Comparison of ENCODE assay signal across 8 cellular contexts in genomic region chr17:4903051-4903818, GRCh38. TPM values are rescaled to one million over a fixed set of nuclear protein-coding genes. Genes with fewer than 3 reads are reported as not detected.
DNase-seq lines count a peak whose midpoint lies in the region; ATAC-seq and TF ChIP-seq lines count a peak whose summit lies in the region.

CHRNE (minus strand) TSS chr17:4903098; CDS start chr17:4903063, 35 bp downstream.

- H3K4me1 ChIP-seq in GM23248 (ENCODE audit: insufficient read depth) (0 out of 2 replicates have a peak, but pooled peaks cover 5% of the 10 kb centered on the region), liver (ENCODE audit: control insufficient read depth in 4 of 4, insufficient read depth in 4 of 4, low read length in 3 of 4) (peaks cover 7 to 29% (median 19%) of the 10 kb centered on the region in 4 donors)

- TF ChIP-seq CTCF in AG09319 (IDR thresholded peaks at IDR 0.05; ENCODE audit: low read depth, low read length) (peak; percentile 78), choroid plexus epithelial cell (conservative IDR thresholded peaks at IDR 0.05; ENCODE audit: low read depth, low read length) (peak; percentile 81), liver (IDR thresholded peaks at IDR 0.05; ENCODE audit: low read depth, low read length, missing input control) (peak; percentile 72)

- no peaks in the 10 kb centered on the region for H3K79me2 ChIP-seq in GM23248 (ENCODE audit: insufficient read depth)

- H3K9me3 ChIP-seq in GM23248 (ENCODE audit: low read depth) = no peaks in the 10 kb centered on the region
- H3K9me3 ChIP-seq in liver (ENCODE audit: control insufficient read depth in 4 of 4, low read length in 3 of 4) = no peaks in the 10 kb centered on the region

- H3K27me3 ChIP-seq in GM23248 (replicated peaks; ENCODE audit: insufficient read depth) (no peaks in the 10 kb centered on the region), liver (ENCODE audit: control insufficient read depth in 4 of 4, insufficient read depth in 4 of 4, low read length in 3 of 4) (no peaks in the 10 kb centered on the region)

- ATAC-seq in HG03135 (IDR thresholded peaks at IDR 0.05; ENCODE audit: unreplicated experiment) = no peak

- no peaks in the 10 kb centered on the region for H3K9me2 ChIP-seq in GM23248 (ENCODE audit: insufficient read depth)

- no peak within 1 kb of the TSS for H3K27ac ChIP-seq in GM23248
- H3K27ac ChIP-seq in liver (ENCODE audit: low read depth in 1 of 2, low read length in 2 of 2) = peak within 1 kb of the TSS; percentile 36 to 45

- 6 to 12% methylated on average over 10 of the region's 10 CpGs for WGBS in GM23248 (ENCODE audit: low coverage in 1 of 2, low lambda C conversion rate in 2 of 2, missing lambda C conversion rate in 2 of 2), 2 experiments
- 21% methylated on average over 10 of the region's 10 CpGs for WGBS in liver

- H4K20me1 ChIP-seq in GM23248 (ENCODE audit: insufficient read depth) = no peaks in the 10 kb centered on the region

- H3K36me3 ChIP-seq in GM23248 (ENCODE audit: low read depth) = no peaks in the 10 kb centered on the region
- no peaks in the 10 kb centered on the region for H3K36me3 ChIP-seq in liver (ENCODE audit: control insufficient read depth in 4 of 4, insufficient read depth in 3 of 4, low read depth in 1 of 4, low read length in 3 of 4)

- peak; percentile 66 to 80 for TF ChIP-seq RAD21 in liver (IDR thresholded peaks at IDR 0.05)

- H3K9ac ChIP-seq in GM23248 = no peak within 1 kb of the TSS
- peak within 1 kb of the TSS in 1 of 2 donors; percentile 16 for H3K9ac ChIP-seq in liver (ENCODE audit: low read depth in 1 of 2, low read length in 2 of 2)

- no peak within 1 kb of the TSS for H2AFZ ChIP-seq in GM23248

- in situ Hi-C loops in GM23248 (cut with MboI) = no loop called here

- DNase-seq in AG09319 (ENCODE audit: extremely low read depth, low read depth) = peak; percentile 52
- DNase-seq in GM23248 = peak; percentile 71
- DNase-seq in NCI-H460 (ENCODE audit: extremely low read depth, low read depth) = peak; percentile 71
- DNase-seq in activated CD4-positive, alpha-beta T cell treated with anti-CD3 and anti-CD28 coated beads for 48 hours = peak; percentile 88
- DNase-seq in choroid plexus epithelial cell (ENCODE audit: low read depth) = peak; percentile 90
- DNase-seq in stimulated activated CD4-positive, alpha-beta T cell treated with anti-CD3 and anti-CD28 coated beads, Interleukin-4, amount 100 ng/mL, for 48 hours (ENCODE audit: low read depth in 2 of 2) = peak; percentile 69 to 73

- H3F3A ChIP-seq in GM23248 (ENCODE audit: insufficient read depth) = peaks cover 20% of the 10 kb centered on the region; the same call in 1 of the 2 replicates

- H3K4me2 ChIP-seq in GM23248 (ENCODE audit: unreplicated experiment) = no peak within 1 kb of the TSS

- H3K4me3 ChIP-seq in GM23248 = no peak within 1 kb of the TSS
- no peak within 1 kb of the TSS for H3K4me3 ChIP-seq in choroid plexus epithelial cell (ENCODE audit: low read depth, low read length)
- H3K4me3 ChIP-seq in liver (ENCODE audit: low read depth in 1 of 3, low read length in 3 of 3) = no peak within 1 kb of the TSS

TF ChIP-seq in liver, 16 proteins besides CTCF, POLR2A, EP300 and RAD21:
- TF ChIP-seq EGR1 (IDR thresholded peaks at IDR 0.05; ENCODE audit: low read depth in 2 of 2) = no peak
- TF ChIP-seq RXRA (IDR thresholded peaks at IDR 0.05) = no peak
- TF ChIP-seq FOXA2 (IDR thresholded peaks at IDR 0.05) = no peak
- no peak for TF ChIP-seq GABPA (IDR thresholded peaks at IDR 0.05 in 1 of 2, conservative IDR thresholded peaks at IDR 0.05 in 1 of 2)
- no peak for TF ChIP-seq HNF4G (IDR thresholded peaks at IDR 0.05)
- TF ChIP-seq MAX (IDR thresholded peaks at IDR 0.05) = no peak
- no peak for TF ChIP-seq TAF1 (conservative IDR thresholded peaks at IDR 0.05)
- no peak for TF ChIP-seq REST (IDR thresholded peaks at IDR 0.05)
- TF ChIP-seq SP1 (IDR thresholded peaks at IDR 0.05) = no peak
- TF ChIP-seq HNF4A (conservative IDR thresholded peaks at IDR 0.05) = no peak
- TF ChIP-seq ZBTB33 (IDR thresholded peaks at IDR 0.05) = no peak
TF ChIP-seq in liver: peak in this region for 0.

RNA-seq across cellular contexts. Expression of gene CHRNE, which starts in this region (rescaled TPM):
- total RNA-seq in GM23248 (2014; rRNA removed; shearing (Covaris generic)) = 0.13 and 0.86 TPM in 2 replicates
- polyA plus RNA-seq in GM23248 (2016; fragmentation: Nextera tagmentation; extraction: Ambion mirVana) = 0.63 and 0.84 TPM in 2 replicates
- not detected in 2 replicates for total RNA-seq in NCI-H460 (2014; rRNA removed; shearing (Covaris generic))
- not detected in 2 replicates for polyA plus RNA-seq in NCI-H460 (2014; cell fraction: nucleus; rRNA removed)
- total RNA-seq in liver = under 1 TPM; 0.19 to 0.84 TPM
- polyA plus RNA-seq in liver = 1 to 10 TPM in 1 of 2 donors, under 1 TPM in 1; 0.47 to 3.1 TPM

Comparison
In these comparisons a context has a peak if more than half of its experiments do, and no peak if none do; other contexts are left out.
1. Peak in DNase-seq in GM23248; RNA of the gene not detected or under 1 TPM.
2. Peak in DNase-seq in NCI-H460; RNA of the gene not detected or under 1 TPM.